8 cellular contexts compared by ENCODE assay signal in genomic region chr3:8769088-8769822, GRCh38. TPM values are rescaled to one million over a fixed set of nuclear protein-coding genes. Genes with fewer than 3 reads are reported as not detected.
DNase-seq lines count a peak whose midpoint lies in the region; ATAC-seq and TF ChIP-seq lines count a peak whose summit lies in the region.

TSS of gene OXTR (minus strand) at chr3:8769613. CDS start at chr3:8768187, 1,426 bp downstream.

- no peak for TF ChIP-seq EP300 in stomach (IDR thresholded peaks at IDR 0.05)

- no peak within 1 kb of the TSS for H3K27ac ChIP-seq in fibroblast of lung (ENCODE audit: insufficient read depth, low read length)
- H3K27ac ChIP-seq in stomach, result no peak within 1 kb of the TSS

- peak within 1 kb of the TSS; percentile 50 to 60 (median 52) for H3K4me3 ChIP-seq in fibroblast of lung (replicated peaks in 1 of 4; ENCODE audit: control extremely low read depth in 1 of 4, insufficient read depth in 1 of 4, low read depth in 3 of 4, low read length in 4 of 4)
- peak within 1 kb of the TSS; percentile 25 to 46 (median 34) for H3K4me3 ChIP-seq in stomach

- TF ChIP-seq POLR2A in stomach (IDR thresholded peaks at IDR 0.05), result no peak

- peaks cover 8% of the 10 kb centered on the region for H3K79me2 ChIP-seq in fibroblast of lung (ENCODE audit: control insufficient read depth, insufficient read depth, low read length)

- no peak within 1 kb of the TSS for H3K9ac ChIP-seq in fibroblast of lung (ENCODE audit: insufficient read depth, low read length)

- H3K9me3 Mint-ChIP-seq in natural killer cell treated with Interleukin-12 subunit alpha and Interleukin-12 subunit beta and Interleukin-15 and Interleukin-18, amount 100 ng/mL, for 72 hours, result no peaks in the 10 kb centered on the region

- no peaks in the 10 kb centered on the region for H3K9me3 ChIP-seq in fibroblast of lung (ENCODE audit: control insufficient read depth, insufficient read depth, low read depth, low read length)
- H3K9me3 ChIP-seq in stomach, result no peaks in the 10 kb centered on the region

- H3K4me1 ChIP-seq in fibroblast of lung (ENCODE audit: control insufficient read depth, extremely low read depth, insufficient read depth, low read length) (peaks cover 3% of the 10 kb centered on the region), stomach (peaks cover 23 to 29% (median 26%) of the 10 kb centered on the region in 4 donors)

- DNase-seq in C1 segment of cervical spinal cord (lab: John Stamatoyannopoulos, UW), result peak in 10 of 14 donors; percentile 16 to 81 (median 50)
- DNase-seq in NCI-H510A treated with DMSO at 0.1 percent for 48 hours (lab: John Stamatoyannopoulos, UW), result peak; percentile 14
- peak; percentile 61 for DNase-seq in activated T-cell treated with anti-CD3 and anti-CD28 coated beads for 48 hours (ENCODE audit: low read depth)
- peak; percentile 69 to 85 for DNase-seq in fibroblast of lung (ENCODE audit: low read depth in 2 of 2)
- DNase-seq in natural killer cell treated with Interleukin-12 subunit alpha and Interleukin-12 subunit beta and Interleukin-15 and Interleukin-18, amount 100 ng/mL, for 72 hours (ENCODE audit: low spot score), result peak; percentile 73
- DNase-seq in stomach, result peak; percentile 54

- no peaks in the 10 kb centered on the region for H4K20me1 ChIP-seq in fibroblast of lung (ENCODE audit: control insufficient read depth, extremely low read depth, insufficient read depth, low read length)

- H3K4me3 Mint-ChIP-seq in natural killer cell treated with Interleukin-12 subunit alpha and Interleukin-12 subunit beta and Interleukin-15 and Interleukin-18, amount 100 ng/mL, for 72 hours, result peak within 1 kb of the TSS; percentile 30

- H3K27me3 Mint-ChIP-seq in natural killer cell treated with Interleukin-12 subunit alpha and Interleukin-12 subunit beta and Interleukin-15 and Interleukin-18, amount 100 ng/mL, for 72 hours, result peaks cover 29 to 30% of the 10 kb centered on the region in 2 donors

- H3K36me3 ChIP-seq in fibroblast of lung (ENCODE audit: control insufficient read depth, insufficient read depth, low read length) (peaks cover 3% of the 10 kb centered on the region), stomach (no peaks in the 10 kb centered on the region)

- H3K27ac Mint-ChIP-seq in natural killer cell treated with Interleukin-12 subunit alpha and Interleukin-12 subunit beta and Interleukin-15 and Interleukin-18, amount 100 ng/mL, for 72 hours, result no peak within 1 kb of the TSS

- intact Hi-C loops in stomach (cut with DNase I; ENCODE audit: low total_unique reads), result no loop called here

- H3K27me3 ChIP-seq in fibroblast of lung (ENCODE audit: control insufficient read depth, insufficient read depth, low read length) (no peaks in the 10 kb centered on the region), stomach (peaks cover 14 to 60% (median 28%) of the 10 kb centered on the region in 3 donors)

- 4 to 8% (median 7%) methylated on average over 39 to 53 of the region's 53 CpGs for WGBS in stomach, 5 donors

- ATAC-seq in GM18907 (IDR thresholded peaks at IDR 0.05; ENCODE audit: unreplicated experiment) (peak; percentile 72), HG03103 (IDR thresholded peaks at IDR 0.05; ENCODE audit: low read depth, unreplicated experiment) (peak; percentile 83)
- peak; percentile 77 to 82 for ATAC-seq in natural killer cell treated with Interleukin-12 subunit alpha and Interleukin-12 subunit beta and Interleukin-15 and Interleukin-18, amount 100 ng/mL, for 72 hours

- H2AFZ ChIP-seq in fibroblast of lung (ENCODE audit: low read length), result peak within 1 kb of the TSS; percentile 47

- peaks cover 3 to 13% of the 10 kb centered on the region in 2 donors for H3K4me1 Mint-ChIP-seq in natural killer cell treated with Interleukin-12 subunit alpha and Interleukin-12 subunit beta and Interleukin-15 and Interleukin-18, amount 100 ng/mL, for 72 hours (ENCODE audit: low read depth in 2 of 2)

- peak within 1 kb of the TSS; percentile 92 for H3K4me2 ChIP-seq in fibroblast of lung (ENCODE audit: extremely low read depth, insufficient read depth, low read length)

- TF ChIP-seq CTCF in fibroblast of lung (conservative IDR thresholded peaks at IDR 0.05 in 1 of 2, IDR thresholded peaks at IDR 0.05 in 1 of 2; ENCODE audit: low read depth in 1 of 2, low read length in 2 of 2), result peak; percentile 91 to 95
- peak in 5 of 7 experiments; percentile 68 to 99 (median 97) for TF ChIP-seq CTCF in stomach (IDR thresholded peaks at IDR 0.05)

- no peaks in the 10 kb centered on the region for H3K36me3 Mint-ChIP-seq in natural killer cell treated with Interleukin-12 subunit alpha and Interleukin-12 subunit beta and Interleukin-15 and Interleukin-18, amount 100 ng/mL, for 72 hours

RNA-seq across cellular contexts. Expression of gene OXTR, which starts in this region (rescaled TPM):
- total RNA-seq in fibroblast of lung (0.26 and 3.6 TPM in 2 replicates), stomach (under 1 TPM in 1 of 5 donors, not detected in 4; 0.73 TPM)
- polyA plus RNA-seq in fibroblast of lung (10.4 and 47.2 TPM in 2 replicates), stomach (1 to 10 TPM in 1 of 3 donors, not detected in 2; 1.1 TPM)
- polyA plus RNA-seq in fibroblast of lung (2012), result 17.4 and 73.6 TPM in 2 replicates
- polyA minus RNA-seq in fibroblast of lung (ENCODE audit: low replicate concordance), result 15.3 and 40.6 TPM in 2 replicates
- total RNA-seq in natural killer cell treated with Interleukin-12 subunit alpha and Interleukin-12 subunit beta and Interleukin-15 and Interleukin-18, amount 100 ng/mL, for 72 hours, result 1 to 10 TPM; 1.8 to 2.7 TPM

Comparison
In these comparisons a context has a peak if more than half of its experiments do, and no peak if none do; other contexts are left out.
1. RNA of gene OXTR (polyA plus RNA-seq): 10.4 to 73.6 TPM in fibroblast of lung; 1.1 TPM in stomach; every median in the first group is over 4 times any median in the second.
2. DNase-seq: peak in every context shown above with its lines; median percentile 77 in fibroblast of lung; 73 in natural killer cell treated with Interleukin-12 subunit alpha and Interleukin-12 subunit beta and Interleukin-15 and Interleukin-18, amount 100 ng/mL, for 72 hours; 61 in activated T-cell treated with anti-CD3 and anti-CD28 coated beads for 48 hours; 54 in stomach; 50 in C1 segment of cervical spinal cord; 14 in NCI-H510A treated with DMSO at 0.1 percent for 48 hours.
3. Peak in every context shown above with its lines, with median percentiles within 50 percentile points of each other: ATAC-seq.